8 cellular contexts compared by ENCODE assay signal in genomic region chr11:111429066-111429506, GRCh38. TPM values are rescaled to one million over a fixed set of nuclear protein-coding genes. Genes with fewer than 3 reads are reported as not detected.
DNase-seq lines count a peak whose midpoint lies in the region; ATAC-seq and TF ChIP-seq lines count a peak whose summit lies in the region.

No MANE protein-coding gene starts in this region.

- H4K20me1 ChIP-seq in smooth muscle cell (ENCODE audit: low read depth), result no peaks in the 10 kb centered on the region

- no peak overlapping the region for H3K27ac ChIP-seq in smooth muscle cell (ENCODE audit: low read depth)

- H3K27me3 ChIP-seq in smooth muscle cell (ENCODE audit: low read depth), result no peaks in the 10 kb centered on the region

- H2AFZ ChIP-seq in smooth muscle cell (ENCODE audit: low read depth), result no peak overlapping the region

- no peak overlapping the region for H3K4me3 ChIP-seq in smooth muscle cell

- H3K9ac ChIP-seq in smooth muscle cell (ENCODE audit: low read depth), result no peak overlapping the region

- DNase-seq in SIG-M5 treated with dmso at 0.1 percent for 504 hours (lab: John Stamatoyannopoulos, UW; ENCODE audit: unreplicated experiment), result peak; percentile 64
- DNase-seq in SIG-M5 (lab: John Stamatoyannopoulos, UW), result no peak
- peak; percentile 60 to 78 for DNase-seq in NOMO-1 (lab: John Stamatoyannopoulos, UW; ENCODE audit: unreplicated experiment in 2 of 2)
- peak; percentile 64 for DNase-seq in activated T-cell treated with anti-CD3 and anti-CD28 coated beads for 48 hours (ENCODE audit: low read depth)
- peak; percentile 16 for DNase-seq in globus pallidus (ENCODE audit: low spot score)
- DNase-seq in smooth muscle cell (lab: John Stamatoyannopoulos, UW; ENCODE audit: unreplicated experiment), result no peak

- no peaks in the 10 kb centered on the region for H3F3A ChIP-seq in smooth muscle cell (ENCODE audit: low read depth)

- no peaks in the 10 kb centered on the region for H3K9me3 ChIP-seq in smooth muscle cell (replicated peaks; ENCODE audit: low read depth)

- H3K4me1 ChIP-seq in smooth muscle cell (ENCODE audit: low read depth), result no peaks in the 10 kb centered on the region

- ATAC-seq in HG02885 (IDR thresholded peaks at IDR 0.05; ENCODE audit: poor library complexity, unreplicated experiment) (peak; percentile 90), HG02970 (IDR thresholded peaks at IDR 0.05; ENCODE audit: low FRiP score, unreplicated experiment) (no peak)

- peak; percentile 58 for TF ChIP-seq CTCF in smooth muscle cell (IDR thresholded peaks at IDR 0.05; ENCODE audit: borderline replicate concordance, insufficient read depth, poor library complexity, severe bottlenecking)

- H3K36me3 ChIP-seq in smooth muscle cell (ENCODE audit: low read depth), result no peaks in the 10 kb centered on the region

- no peak overlapping the region for H3K4me2 ChIP-seq in smooth muscle cell

- no peaks in the 10 kb centered on the region for H3K79me2 ChIP-seq in smooth muscle cell (ENCODE audit: low read depth)

- 69% methylated on average over 7 of the region's 7 CpGs for WGBS in smooth muscle cell (ENCODE audit: low lambda C conversion rate)

RNA-seq across cellular contexts. Expression of gene POU2AF1, which starts 50.0 kb away (rescaled TPM):
- 0.13 TPM in 1 of 2 replicates, not detected in the other for total RNA-seq in smooth muscle cell
- not detected in 2 replicates for polyA plus RNA-seq in smooth muscle cell

Comparison
In these comparisons a context has a peak if more than half of its experiments do, and no peak if none do; other contexts are left out.
1. DNase-seq: peak in SIG-M5 treated with dmso at 0.1 percent for 504 hours (single experiment), NOMO-1 (2 of 2), activated T-cell treated with anti-CD3 and anti-CD28 coated beads for 48 hours (single experiment) and globus pallidus (single experiment); none in SIG-M5 (single experiment) and smooth muscle cell (single experiment).